4 cellular contexts compared by ENCODE assay signal in the genomic region with DNA sequence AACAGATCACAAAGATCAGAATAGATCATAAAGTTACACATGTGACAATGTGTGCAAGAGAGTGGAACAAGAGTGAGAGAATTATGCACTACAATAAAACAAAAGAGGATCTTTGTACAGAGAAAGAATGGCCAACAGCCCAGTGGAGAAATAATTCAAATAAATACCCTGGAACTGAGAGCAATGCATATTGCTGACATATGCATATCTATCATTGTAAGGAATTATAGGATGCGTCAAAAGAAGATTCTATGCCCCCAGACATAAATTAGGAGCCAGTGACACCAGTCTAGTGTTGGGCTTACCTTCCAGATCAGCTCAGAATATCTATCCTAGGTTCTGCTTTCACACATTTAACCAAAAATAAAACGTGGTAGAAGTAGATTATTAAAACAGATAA.
TF ChIP-seq lines count a peak whose summit lies in the region.

No MANE protein-coding gene starts in this region.

TF ChIP-seq in HepG2, 621 proteins besides CTCF, POLR2A, EP300 and RAD21 (continues in another document):
- TF ChIP-seq ZNF850 (CRISPR knock-in tag; conservative IDR thresholded peaks at IDR 0.05) (no peak), MAFF (IDR thresholded peaks at IDR 0.05; ENCODE audit: low read depth, low read length) (peak; percentile 53; the same call in 1 of the 2 replicates), ZNF737 (CRISPR knock-in tag; IDR thresholded peaks at IDR 0.05; ENCODE audit: borderline replicate concordance) (no peak), SIN3B (IDR thresholded peaks at IDR 0.05; ENCODE audit: low read length) (no peak), CCAR2 (optimal IDR thresholded peaks at IDR 0.05; ENCODE audit: low read depth, low read length) (no peak), ZNF546 (CRISPR knock-in tag; conservative IDR thresholded peaks at IDR 0.05) (no peak), ZFP1 (CRISPR knock-in tag; IDR thresholded peaks at IDR 0.05) (no peak)
- TF ChIP-seq, protein P1, sequence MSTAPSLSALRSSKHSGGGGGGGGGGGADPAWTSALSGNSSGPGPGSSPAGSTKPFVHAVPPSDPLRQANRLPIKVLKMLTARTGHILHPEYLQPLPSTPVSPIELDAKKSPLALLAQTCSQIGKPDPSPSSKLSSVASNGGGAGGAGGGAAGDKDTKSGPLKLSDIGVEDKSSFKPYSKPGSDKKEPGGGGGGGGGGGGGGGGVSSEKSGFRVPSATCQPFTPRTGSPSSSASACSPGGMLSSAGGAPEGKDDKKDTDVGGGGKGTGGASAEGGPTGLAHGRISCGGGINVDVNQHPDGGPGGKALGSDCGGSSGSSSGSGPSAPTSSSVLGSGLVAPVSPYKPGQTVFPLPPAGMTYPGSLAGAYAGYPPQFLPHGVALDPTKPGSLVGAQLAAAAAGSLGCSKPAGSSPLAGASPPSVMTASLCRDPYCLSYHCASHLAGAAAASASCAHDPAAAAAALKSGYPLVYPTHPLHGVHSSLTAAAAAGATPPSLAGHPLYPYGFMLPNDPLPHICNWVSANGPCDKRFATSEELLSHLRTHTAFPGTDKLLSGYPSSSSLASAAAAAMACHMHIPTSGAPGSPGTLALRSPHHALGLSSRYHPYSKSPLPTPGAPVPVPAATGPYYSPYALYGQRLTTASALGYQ (CRISPR knock-in tag; IDR thresholded peaks at IDR 0.05) = no peak
- TF ChIP-seq, protein P2, sequence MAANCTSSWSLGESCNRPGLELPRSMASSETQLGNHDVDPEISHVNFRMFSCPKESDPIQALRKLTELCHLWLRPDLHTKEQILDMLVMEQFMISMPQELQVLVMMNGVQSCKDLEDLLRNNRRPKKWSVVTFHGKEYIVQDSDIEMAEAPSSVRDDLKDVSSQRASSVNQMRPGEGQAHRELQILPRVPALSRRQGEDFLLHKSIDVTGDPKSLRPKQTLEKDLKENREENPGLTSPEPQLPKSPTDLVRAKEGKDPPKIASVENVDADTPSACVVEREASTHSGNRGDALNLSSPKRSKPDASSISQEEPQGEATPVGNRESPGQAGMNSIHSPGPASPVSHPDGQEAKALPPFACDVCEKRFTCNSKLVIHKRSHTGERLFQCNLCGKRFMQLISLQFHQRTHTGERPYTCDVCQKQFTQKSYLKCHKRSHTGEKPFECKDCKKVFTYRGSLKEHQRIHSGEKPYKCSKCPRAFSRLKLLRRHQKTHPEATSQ (CRISPR knock-in tag; IDR thresholded peaks at IDR 0.05; ENCODE audit: borderline replicate concordance) = no peak
- TF ChIP-seq, protein P3, sequence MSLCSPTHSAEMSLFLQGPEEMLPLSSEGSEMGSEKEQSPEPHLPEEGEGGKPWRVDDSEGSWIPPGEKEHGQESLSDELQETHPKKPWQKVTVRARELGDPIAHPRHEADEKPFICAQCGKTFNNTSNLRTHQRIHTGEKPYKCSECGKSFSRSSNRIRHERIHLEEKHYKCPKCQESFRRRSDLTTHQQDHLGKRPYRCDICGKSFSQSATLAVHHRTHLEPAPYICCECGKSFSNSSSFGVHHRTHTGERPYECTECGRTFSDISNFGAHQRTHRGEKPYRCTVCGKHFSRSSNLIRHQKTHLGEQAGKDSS (CRISPR knock-in tag; IDR thresholded peaks at IDR 0.05; ENCODE audit: borderline replicate concordance, low read depth) = no peak

TF ChIP-seq in A549, 52 proteins besides CTCF, POLR2A, EP300 and RAD21:
- no peak for TF ChIP-seq POLR2AphosphoS2 (conservative IDR thresholded peaks at IDR 0.05; ENCODE audit: low read length)
- TF ChIP-seq, protein P4, sequence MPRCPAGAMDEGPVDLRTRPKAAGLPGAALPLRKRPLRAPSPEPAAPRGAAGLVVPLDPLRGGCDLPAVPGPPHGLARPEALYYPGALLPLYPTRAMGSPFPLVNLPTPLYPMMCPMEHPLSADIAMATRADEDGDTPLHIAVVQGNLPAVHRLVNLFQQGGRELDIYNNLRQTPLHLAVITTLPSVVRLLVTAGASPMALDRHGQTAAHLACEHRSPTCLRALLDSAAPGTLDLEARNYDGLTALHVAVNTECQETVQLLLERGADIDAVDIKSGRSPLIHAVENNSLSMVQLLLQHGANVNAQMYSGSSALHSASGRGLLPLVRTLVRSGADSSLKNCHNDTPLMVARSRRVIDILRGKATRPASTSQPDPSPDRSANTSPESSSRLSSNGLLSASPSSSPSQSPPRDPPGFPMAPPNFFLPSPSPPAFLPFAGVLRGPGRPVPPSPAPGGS (IDR thresholded peaks at IDR 0.05) = no peak
- TF ChIP-seq BHLHE40 (IDR thresholded peaks at IDR 0.05; ENCODE audit: low read depth, low read length) = no peak
- TF ChIP-seq, protein P5, sequence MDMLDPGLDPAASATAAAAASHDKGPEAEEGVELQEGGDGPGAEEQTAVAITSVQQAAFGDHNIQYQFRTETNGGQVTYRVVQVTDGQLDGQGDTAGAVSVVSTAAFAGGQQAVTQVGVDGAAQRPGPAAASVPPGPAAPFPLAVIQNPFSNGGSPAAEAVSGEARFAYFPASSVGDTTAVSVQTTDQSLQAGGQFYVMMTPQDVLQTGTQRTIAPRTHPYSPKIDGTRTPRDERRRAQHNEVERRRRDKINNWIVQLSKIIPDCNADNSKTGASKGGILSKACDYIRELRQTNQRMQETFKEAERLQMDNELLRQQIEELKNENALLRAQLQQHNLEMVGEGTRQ (IDR thresholded peaks at IDR 0.05) = no peak
- TF ChIP-seq HOXB5 (CRISPR knock-in tag; IDR thresholded peaks at IDR 0.05) = no peak
- peak; percentile 43 for TF ChIP-seq MAFK (IDR thresholded peaks at IDR 0.05; ENCODE audit: partially characterized antibody)
- no peak for TF ChIP-seq NR3C1 (IDR thresholded peaks at IDR 0.05)
- TF ChIP-seq, protein P6, sequence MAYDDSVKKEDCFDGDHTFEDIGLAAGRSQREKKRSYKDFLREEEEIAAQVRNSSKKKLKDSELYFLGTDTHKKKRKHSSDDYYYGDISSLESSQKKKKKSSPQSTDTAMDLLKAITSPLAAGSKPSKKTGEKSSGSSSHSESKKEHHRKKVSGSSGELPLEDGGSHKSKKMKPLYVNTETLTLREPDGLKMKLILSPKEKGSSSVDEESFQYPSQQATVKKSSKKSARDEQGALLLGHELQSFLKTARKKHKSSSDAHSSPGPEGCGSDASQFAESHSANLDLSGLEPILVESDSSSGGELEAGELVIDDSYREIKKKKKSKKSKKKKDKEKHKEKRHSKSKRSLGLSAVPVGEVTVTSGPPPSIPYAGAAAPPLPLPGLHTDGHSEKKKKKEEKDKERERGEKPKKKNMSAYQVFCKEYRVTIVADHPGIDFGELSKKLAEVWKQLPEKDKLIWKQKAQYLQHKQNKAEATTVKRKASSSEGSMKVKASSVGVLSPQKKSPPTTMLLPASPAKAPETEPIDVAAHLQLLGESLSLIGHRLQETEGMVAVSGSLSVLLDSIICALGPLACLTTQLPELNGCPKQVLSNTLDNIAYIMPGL (CRISPR knock-in tag; IDR thresholded peaks at IDR 0.05; ENCODE audit: borderline replicate concordance) = no peak
TF ChIP-seq in A549: peak in this region for 1.

TF ChIP-seq in IMR-90, 13 proteins besides CTCF, POLR2A, EP300 and RAD21:
- TF ChIP-seq CHD1 (IDR thresholded peaks at IDR 0.05; ENCODE audit: low read depth, low read length) = no peak
- no peak for TF ChIP-seq MXI1 (IDR thresholded peaks at IDR 0.05; ENCODE audit: borderline replicate concordance, low read depth, low read length)
- no peak for TF ChIP-seq NFE2L2 (IDR thresholded peaks at IDR 0.05; ENCODE audit: low read depth, low read length)
- peak; percentile 82 for TF ChIP-seq MAFK (IDR thresholded peaks at IDR 0.05; ENCODE audit: low read depth, low read length)

TF ChIP-seq in K562, 482 proteins besides CTCF, POLR2A, EP300 and RAD21:
- TF ChIP-seq MAFK (IDR thresholded peaks at IDR 0.05; ENCODE audit: low read length) (peak; percentile 22; the same call in 1 of the 2 replicates), MAFF (IDR thresholded peaks at IDR 0.05; ENCODE audit: low read length) (peak; percentile 2; the same call in 1 of the 2 replicates)
- TF ChIP-seq, protein P7, sequence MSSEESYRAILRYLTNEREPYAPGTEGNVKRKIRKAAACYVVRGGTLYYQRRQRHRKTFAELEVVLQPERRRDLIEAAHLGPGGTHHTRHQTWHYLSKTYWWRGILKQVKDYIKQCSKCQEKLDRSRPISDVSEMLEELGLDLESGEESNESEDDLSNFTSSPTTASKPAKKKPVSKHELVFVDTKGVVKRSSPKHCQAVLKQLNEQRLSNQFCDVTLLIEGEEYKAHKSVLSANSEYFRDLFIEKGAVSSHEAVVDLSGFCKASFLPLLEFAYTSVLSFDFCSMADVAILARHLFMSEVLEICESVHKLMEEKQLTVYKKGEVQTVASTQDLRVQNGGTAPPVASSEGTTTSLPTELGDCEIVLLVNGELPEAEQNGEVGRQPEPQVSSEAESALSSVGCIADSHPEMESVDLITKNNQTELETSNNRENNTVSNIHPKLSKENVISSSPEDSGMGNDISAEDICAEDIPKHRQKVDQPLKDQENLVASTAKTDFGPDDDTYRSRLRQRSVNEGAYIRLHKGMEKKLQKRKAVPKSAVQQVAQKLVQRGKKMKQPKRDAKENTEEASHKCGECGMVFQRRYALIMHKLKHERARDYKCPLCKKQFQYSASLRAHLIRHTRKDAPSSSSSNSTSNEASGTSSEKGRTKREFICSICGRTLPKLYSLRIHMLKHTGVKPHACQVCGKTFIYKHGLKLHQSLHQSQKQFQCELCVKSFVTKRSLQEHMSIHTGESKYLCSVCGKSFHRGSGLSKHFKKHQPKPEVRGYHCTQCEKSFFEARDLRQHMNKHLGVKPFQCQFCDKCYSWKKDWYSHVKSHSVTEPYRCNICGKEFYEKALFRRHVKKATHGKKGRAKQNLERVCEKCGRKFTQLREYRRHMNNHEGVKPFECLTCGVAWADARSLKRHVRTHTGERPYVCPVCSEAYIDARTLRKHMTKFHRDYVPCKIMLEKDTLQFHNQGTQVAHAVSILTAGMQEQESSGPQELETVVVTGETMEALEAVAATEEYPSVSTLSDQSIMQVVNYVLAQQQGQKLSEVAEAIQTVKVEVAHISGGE (CRISPR knock-in tag; IDR thresholded peaks at IDR 0.05) = no peak
